8 cellular contexts compared by ENCODE assay signal in the genomic region with DNA sequence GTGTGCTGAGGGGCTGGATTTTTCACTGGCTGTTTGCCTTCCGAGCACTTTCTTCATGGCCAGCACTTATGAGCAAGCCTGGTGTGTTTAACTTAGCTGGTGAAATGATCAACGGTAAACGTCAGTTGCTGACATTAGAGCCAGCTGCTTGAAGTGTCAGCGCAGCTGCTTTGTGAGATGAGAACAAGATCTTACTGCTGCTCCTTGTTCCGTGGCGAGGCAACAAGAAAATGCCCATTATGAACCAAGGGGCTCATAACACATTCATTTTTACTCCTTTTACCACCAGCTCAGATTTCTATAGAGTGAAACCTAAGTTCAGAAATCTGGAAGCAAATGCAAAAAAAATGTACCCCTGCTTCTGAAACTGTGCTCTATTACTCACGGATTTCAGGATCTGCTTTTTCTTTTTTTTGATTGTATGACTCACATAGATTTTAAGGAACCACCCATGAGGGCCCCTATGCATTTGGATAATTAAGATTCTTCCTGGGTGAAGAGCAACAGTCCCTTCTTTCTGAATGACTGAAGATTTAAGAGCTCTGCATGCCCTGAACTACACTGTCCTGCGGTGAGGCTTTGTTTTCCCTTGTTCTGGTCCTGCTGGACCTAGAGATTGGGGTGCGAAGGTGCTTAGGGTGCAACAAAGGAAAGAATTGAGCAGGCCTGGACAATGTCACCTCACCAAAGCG.
DNase-seq lines count a peak whose midpoint lies in the region; TF ChIP-seq lines count a peak whose summit lies in the region.

No MANE protein-coding gene starts in this region.

- WGBS in testis, 2 donors: 50 to 58% methylated on average over 10 of the region's 10 CpGs

- H3K4me1 ChIP-seq in testis: no peaks in the 10 kb centered on the region

- TF ChIP-seq POLR2A in testis (IDR thresholded peaks at IDR 0.05): no peak

- DNase-seq in DMS153 (lab: John Stamatoyannopoulos, UW): peak; percentile 42
- peak; percentile 62 for DNase-seq in NCI-H1092 treated with DMSO at 0.1 percent for 48 hours (lab: John Stamatoyannopoulos, UW)
- peak; percentile 44 for DNase-seq in iPS-NIHi11 (ENCODE audit: low spot score)
- peak; percentile 29 for DNase-seq in testis
- DNase-seq in 8988T: no peak
- no peak for DNase-seq in UCSD-AML1 (lab: John Stamatoyannopoulos, UW; ENCODE audit: unreplicated experiment)
- DNase-seq in NCI-H2196 treated with DMSO at 0.1 percent for 48 hours (lab: John Stamatoyannopoulos, UW; ENCODE audit: unreplicated experiment): no peak

- H3K36me3 ChIP-seq in testis (ENCODE audit: low read depth, missing control alignments): no peaks in the 10 kb centered on the region

- TF ChIP-seq CTCF in WI38 (IDR thresholded peaks at IDR 0.05; ENCODE audit: low read depth, low read length) (no peak), testis (IDR thresholded peaks at IDR 0.05) (no peak)

- peak overlapping the region; percentile 42 for H3K4me3 ChIP-seq in WI38 (ENCODE audit: low read depth, low read length)
- H3K4me3 ChIP-seq in testis: no peak overlapping the region

- H3K27ac ChIP-seq in testis: peak overlapping the region in 1 of 2 donors; percentile 16

- no peaks in the 10 kb centered on the region for H3K9me3 ChIP-seq in testis

- intact Hi-C loops in testis (cut with DNase I; ENCODE audit: low total_unique reads): no loop called here

- H3K27me3 ChIP-seq in testis: no peaks in the 10 kb centered on the region

Comparison
In these comparisons a context has a peak if more than half of its experiments do, and no peak if none do; other contexts are left out.
1. DNase-seq: peak in DMS153 (single experiment), NCI-H1092 treated with DMSO at 0.1 percent for 48 hours (single experiment), iPS-NIHi11 (single experiment) and testis (single experiment); none in 8988T (single experiment), UCSD-AML1 (single experiment) and NCI-H2196 treated with DMSO at 0.1 percent for 48 hours (single experiment).